Comparison of ENCODE assay signal across 24 cellular contexts in the genomic region with DNA sequence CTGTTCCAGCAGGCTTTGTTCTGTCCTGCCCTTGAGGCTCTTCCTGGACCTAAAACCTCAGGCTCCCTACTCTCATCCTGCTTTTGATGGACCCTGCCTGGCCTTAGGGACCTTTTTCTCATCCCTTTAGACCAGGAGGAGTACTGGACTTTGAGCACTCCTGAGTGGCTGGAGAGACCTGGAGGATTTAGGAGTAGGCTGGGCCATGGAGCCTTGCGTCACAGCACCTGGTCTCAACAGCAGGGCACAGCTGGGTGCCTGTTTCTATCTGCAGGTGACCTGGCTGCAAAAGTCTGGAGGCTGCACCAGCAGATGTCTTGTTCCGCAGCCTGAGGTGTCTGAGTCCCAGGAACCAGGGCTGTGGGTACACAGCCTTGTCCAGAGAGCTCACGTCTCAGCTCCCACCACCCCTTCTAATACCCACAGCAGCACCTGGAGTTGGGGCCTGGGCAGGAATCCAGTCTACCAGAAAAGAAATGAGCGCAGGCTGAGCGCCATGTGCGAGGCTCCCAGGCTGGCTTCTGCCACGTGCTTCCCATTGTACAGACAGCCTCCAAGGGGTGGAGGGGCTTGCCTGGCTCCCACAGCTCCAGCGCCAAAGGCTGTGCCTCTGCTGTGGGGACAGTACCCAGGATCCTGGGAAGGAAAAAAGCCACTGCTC. TPM values are rescaled to one million over a fixed set of nuclear protein-coding genes. Genes with fewer than 3 reads are reported as not detected.
DNase-seq lines count a peak whose midpoint lies in the region; ATAC-seq, FAIRE-seq and TF ChIP-seq lines count a peak whose summit lies in the region.
"Had no signal": no experiment of that assay in that cellular context is flagged by ENCODE, and none has a peak within 500 bp of the region (broad histone marks: within the 10 kb centered on the region; RNA-seq: fewer than 3 reads in every experiment).

No MANE protein-coding gene starts in this region.

- H3K36me3 ChIP-seq in pancreas (no peaks in the 10 kb centered on the region), PC-9 (ENCODE audit: low read depth) (no peaks in the 10 kb centered on the region)

- WGBS in pancreas, 2 donors, result 44 to 50% methylated on average over 8 of the region's 8 CpGs

- no peaks in the 10 kb centered on the region for H3K9me2 ChIP-seq in PC-9 (ENCODE audit: insufficient read depth)

- ATAC-seq in pancreas (no peak), GM18517 (IDR thresholded peaks at IDR 0.05; ENCODE audit: unreplicated experiment) (no peak), GM18867 (IDR thresholded peaks at IDR 0.05; ENCODE audit: unreplicated experiment) (no peak)
- ATAC-seq: activated CD8-positive, alpha-beta T cell treated with anti-CD3 and anti-CD28 coated beads, Interleukin-2, amount 10 ng/mL, durations not matched to agents 7 days and 5 days had no signal

- TF ChIP-seq CTCF in pancreas (IDR thresholded peaks at IDR 0.05), result no peak
- TF ChIP-seq CTCF in PC-9 (conservative IDR thresholded peaks at IDR 0.05), result no peak

- no TSS peak for BruUV-seq in PC-9 (replicated peaks; lab: Mats Ljungman, UMichigan)

- H3K9me3 ChIP-seq in pancreas, result no peaks in the 10 kb centered on the region
- no peaks in the 10 kb centered on the region for H3K9me3 ChIP-seq in PC-9 (ENCODE audit: insufficient read depth, low read depth)

- H3K27ac ChIP-seq in pancreas (peak overlapping the region in 2 of 4 donors; percentile 4 to 49), PC-9 (no peak overlapping the region)
- H3K27ac ChIP-seq: epithelial cell of prostate, GM23248 had no signal

- no peak for FAIRE-seq in pancreas (lab: Jason Lieb, UNC)

- H3K4me2 ChIP-seq in PC-9, result no peak overlapping the region

- 0 out of 2 replicates have a peak, but pooled peaks have one; percentile 13 for TF ChIP-seq POLR2A in Raji (IDR thresholded peaks at IDR 0.05; ENCODE audit: insufficient read depth, low read depth, low read length)

- intact Hi-C loops in pancreas (cut with DNase I) (no loop called here), PC-9 (cut with micrococcal nuclease; ENCODE audit: unreplicated experiment) (no loop called here)

- POLR2A ChIA-PET in PC-9 (lab: Charles Lee; ENCODE audit: unreplicated experiment), result no interaction called here

- DNase-seq in NCI-H1092 treated with DMSO at 0.1 percent for 48 hours (lab: John Stamatoyannopoulos, UW) (peak; percentile 38), NCI-H1092 (lab: John Stamatoyannopoulos, UW) (no peak), NCI-H2171 treated with DMSO at 0.1 percent for 48 hours (lab: John Stamatoyannopoulos, UW) (peak; percentile 61), pancreas (peak in 4 of 6 donors; percentile 44 to 64 (median 48)), PC-9 (no peak)
- DNase-seq: 8988T; activated CD4-positive, alpha-beta T cell treated with anti-CD3 and anti-CD28 coated beads for 1 hour; activated CD8-positive, alpha-beta T cell treated with anti-CD3 and anti-CD28 coated beads, Interleukin-2, amount 10 ng/mL, durations not matched to agents 7 days and 5 days; activated gamma-delta T cell; activated T-cell treated with anti-CD3 and anti-CD28 coated beads for 4 hours; CD4-positive, alpha-beta T cell; effector CD4-positive, alpha-beta T cell; GDM1; glutamatergic neuron; GM23248; kidney glomerular epithelial cell; NCI-H187 treated with DMSO at 0.1 percent for 48 hours; NCI-H82; SHP77 treated with DMSO at 0.1 percent for 48 hours; SW 1271 had no signal

- no peaks in the 10 kb centered on the region for H3K27me3 ChIP-seq in pancreas
- H3K27me3 ChIP-seq in PC-9 (ENCODE audit: insufficient read depth, low read depth), result no peaks in the 10 kb centered on the region

- peaks cover 13 to 22% (median 15%) of the 10 kb centered on the region in 3 donors for H3K4me1 ChIP-seq in pancreas
- H3K4me1 ChIP-seq in PC-9 (replicated peaks; ENCODE audit: insufficient read depth), result peaks cover 15% of the 10 kb centered on the region; the same call in 1 of the 2 replicates

- H4K20me1 ChIP-seq in PC-9 (ENCODE audit: insufficient read depth), result no peaks in the 10 kb centered on the region

- no peak overlapping the region for H2AFZ ChIP-seq in PC-9
- H2AFZ ChIP-seq: GM23248 had no signal

- CTCF ChIA-PET in PC-9 (lab: Charles Lee), result no interaction called here

- no peaks in the 10 kb centered on the region for H3K79me2 ChIP-seq in PC-9 (ENCODE audit: low read depth)

- H3F3A ChIP-seq in PC-9 (ENCODE audit: insufficient read depth, low read depth), result peaks cover 26% of the 10 kb centered on the region; the same call in 1 of the 2 replicates

- H3K4me3 ChIP-seq in pancreas (no peak overlapping the region), PC-9 (no peak overlapping the region)
- H3K4me3 ChIP-seq: GM23248 had no signal

RNA-seq across cellular contexts. Expression of gene NSD2, which starts 5.0 kb away (rescaled TPM):
- total RNA-seq in pancreas (10 to 100 TPM; 20.0 to 36.6 (median 23.8) TPM), PC-9 (2021) (176 and 186 TPM in 2 replicates)
- 10 to 100 TPM; 11.7 to 14.2 TPM for polyA plus RNA-seq in pancreas

RNA-seq across cellular contexts. Expression of gene LETM1, which starts 10.3 kb away (rescaled TPM):
- total RNA-seq in pancreas (10 to 100 TPM; 13.0 to 22.6 (median 19.3) TPM), PC-9 (2021) (44.5 and 58.9 TPM in 2 replicates)
- 10 to 100 TPM; 13.7 to 28.0 TPM for polyA plus RNA-seq in pancreas

Comparison
In these comparisons a context has a peak if more than half of its experiments do, and no peak if none do; other contexts are left out.
1. DNase-seq: peak in NCI-H1092 treated with DMSO at 0.1 percent for 48 hours (single experiment), NCI-H2171 treated with DMSO at 0.1 percent for 48 hours (single experiment) and pancreas (4 of 6); none in NCI-H1092 (single experiment) and PC-9 (0 of 2).